8 cellular contexts compared by ENCODE assay signal in genomic region chr20:36950432-36951197, GRCh38. TPM values are rescaled to one million over a fixed set of nuclear protein-coding genes. Genes with fewer than 3 reads are reported as not detected.
DNase-seq lines count a peak whose midpoint lies in the region; ATAC-seq, FAIRE-seq and TF ChIP-seq lines count a peak whose summit lies in the region.

No MANE protein-coding gene starts in this region.

- H3K27ac Mint-ChIP-seq in CD14-positive monocyte, result peak overlapping the region; percentile 96 to 99 (median 98)

- TF ChIP-seq POLR2A in K562 (conservative IDR thresholded peaks at IDR 0.05), result no peak
- peak in 1 of 3 donors; percentile 1 for TF ChIP-seq POLR2A in spleen (IDR thresholded peaks at IDR 0.05)

- TF ChIP-seq RAD21 in K562 (CRISPR knock-in tag; conservative IDR thresholded peaks at IDR 0.05 in 1 of 2, IDR thresholded peaks at IDR 0.05 in 1 of 2), result no peak

- peaks cover 23 to 45% of the 10 kb centered on the region in 2 donors for H3K36me3 Mint-ChIP-seq in CD14-positive monocyte

- TF ChIP-seq CTCF in CD14-positive monocyte (IDR thresholded peaks at IDR 0.05) (no peak), Panc1 (IDR thresholded peaks at IDR 0.05) (no peak), K562 (IDR thresholded peaks at IDR 0.05 in 2 of 3, conservative IDR thresholded peaks at IDR 0.05 in 1 of 3; ENCODE audit: insufficient read depth in 2 of 3, low read depth in 1 of 3, low read length in 3 of 3) (no peak), spleen (IDR thresholded peaks at IDR 0.05 in 8 of 11, conservative IDR thresholded peaks at IDR 0.05 in 3 of 11) (no peak)

- H3K4me1 ChIP-seq in Panc1 (ENCODE audit: control insufficient read depth, insufficient read depth, low read length), result peaks cover 17% of the 10 kb centered on the region
- peaks cover 17 to 19% of the 10 kb centered on the region in 2 experiments; a peak in 4 of 5 replicates for H3K4me1 ChIP-seq in K562 (replicated peaks in 1 of 2; ENCODE audit: control insufficient read depth in 2 of 2, insufficient read depth in 2 of 2, low read length in 2 of 2)
- peaks cover 23 to 84% (median 61%) of the 10 kb centered on the region in 6 donors for H3K4me1 ChIP-seq in spleen

- no peak for DNase-seq in CD14-positive monocyte (ENCODE audit: low spot score)
- no peak for DNase-seq in Panc1 (ENCODE audit: low read depth, low spot score)
- DNase-seq in K562 (ENCODE audit: extremely low read depth in 1 of 4, low spot score in 3 of 4), result peak in 3 of 4 experiments; percentile 17 to 48 (median 40)
- no peak for DNase-seq in spleen

- FAIRE-seq in K562 (lab: Jason Lieb, UNC), result peak; percentile 11

- H4K20me1 ChIP-seq in K562 (replicated peaks; ENCODE audit: control insufficient read depth, insufficient read depth, low read length), result no peaks in the 10 kb centered on the region

- BruUV-seq in Panc1 (replicated peaks; lab: Mats Ljungman, UMichigan), result no TSS peak
- no TSS peak for BruUV-seq in K562 (replicated peaks; lab: Mats Ljungman, UMichigan)

- H3K9me3 Mint-ChIP-seq in CD14-positive monocyte, result peaks cover 0 to 4% (median 0%) of the 10 kb centered on the region in 7 donors

- no peak for TF ChIP-seq EP300 in K562 (IDR thresholded peaks at IDR 0.05; ENCODE audit: low read length)

- POLR2A ChIA-PET in Panc1 (lab: Charles Lee) (no interaction called here), K562 (lab: Yijun Ruan, JAX) (interaction anchor here (1.9 kb wide), 1 partner anchor 14 kb away, joined by 4 read pairs; no protein-coding TSS in a partner anchor)

- H3K4me3 ChIP-seq in Panc1 (ENCODE audit: low read depth in 2 of 2, low read length in 2 of 2) (peak overlapping the region; percentile 90 to 91), K562 (peak overlapping the region; percentile 83), iPS-18c (ENCODE audit: insufficient read depth, low read depth, low read length) (peak overlapping the region; percentile 99), spleen (peak overlapping the region; percentile 70 to 100 (median 96))

- H3K27me3 Mint-ChIP-seq in CD14-positive monocyte (ENCODE audit: low read depth in 3 of 3), result no peaks in the 10 kb centered on the region

- ATAC-seq in GM21381 (IDR thresholded peaks at IDR 0.05; ENCODE audit: unreplicated experiment), result peak; percentile 5
- ATAC-seq in Panc1, result no peak; the same call in 1 of the 2 replicates
- ATAC-seq in K562, result no peak
- no peak for ATAC-seq in GM18858 (IDR thresholded peaks at IDR 0.05; ENCODE audit: unreplicated experiment)
- ATAC-seq in GM18498 (IDR thresholded peaks at IDR 0.05; ENCODE audit: unreplicated experiment), result no peak

- H3K9me3 ChIP-seq in Panc1 (ENCODE audit: control insufficient read depth, insufficient read depth, low read depth, low read length) (no peaks in the 10 kb centered on the region), K562 (replicated peaks; ENCODE audit: control insufficient read depth, insufficient read depth, low read depth, low read length) (no peaks in the 10 kb centered on the region), iPS-18c (ENCODE audit: control insufficient read depth, insufficient read depth, low read length) (no peaks in the 10 kb centered on the region), spleen (no peaks in the 10 kb centered on the region)

- H3K79me2 ChIP-seq in K562 (ENCODE audit: control insufficient read depth, insufficient read depth, low read length), result peaks cover 6% of the 10 kb centered on the region; the same call in 2 of the 3 replicates

- H3K27me3 ChIP-seq in Panc1 (ENCODE audit: control insufficient read depth, insufficient read depth, low read length) (no peaks in the 10 kb centered on the region), K562 (ENCODE audit: control insufficient read depth in 2 of 2, insufficient read depth in 2 of 2, low read length in 2 of 2) (no peaks in the 10 kb centered on the region), spleen (replicated peaks in 1 of 7) (no peaks in the 10 kb centered on the region)

- no peaks in the 10 kb centered on the region for H3K9me1 ChIP-seq in K562 (ENCODE audit: control insufficient read depth, insufficient read depth, low read length)

- H3K36me3 ChIP-seq in Panc1 (ENCODE audit: control insufficient read depth, insufficient read depth, low read length), result no peaks in the 10 kb centered on the region
- H3K36me3 ChIP-seq in K562 (ENCODE audit: control insufficient read depth, insufficient read depth, low read length), result peaks cover 4% of the 10 kb centered on the region; the same call in 2 of the 3 replicates
- H3K36me3 ChIP-seq in spleen, result peaks cover 0 to 27% (median 7%) of the 10 kb centered on the region in 6 donors

- CTCF ChIA-PET in Panc1 (lab: Charles Lee) (no interaction called here), K562 (lab: Yijun Ruan, JAX; ENCODE audit: low intra/inter-chr PET ratio) (interaction anchor here (0.7 kb wide), 1 partner anchor 391 kb away, joined by 3 read pairs; no protein-coding TSS in a partner anchor)

- peak overlapping the region; percentile 99 for H2AFZ ChIP-seq in K562 (ENCODE audit: low read depth, low read length)

- in situ Hi-C loops in Panc1 (cut with HindIII; ENCODE audit: low pct_unique_long_range_greater_than_20kb, low sequenced_read_pairs) (no loop called here), K562 (cut with MboI) (no loop called here)

- H3K9ac ChIP-seq in K562 (ENCODE audit: insufficient read depth in 1 of 2, low read depth in 2 of 2, low read length in 2 of 2), result peak overlapping the region; percentile 53 to 98

- H3K27ac ChIP-seq in Panc1 (ENCODE audit: low read length) (peak overlapping the region; percentile 70), K562 (ENCODE audit: extremely low read depth, low read depth, low read length) (no peak overlapping the region), spleen (peak overlapping the region; percentile 79 to 98 (median 92))

- intact Hi-C loops in CD14-positive monocyte (cut with micrococcal nuclease) (loop anchor here in 1 of 2 donors (2.0 kb wide), 1 partner anchor 58 kb away; no protein-coding TSS in a partner anchor), Panc1 (cut with micrococcal nuclease; ENCODE audit: unreplicated experiment) (no loop called here), K562 (cut with micrococcal nuclease) (loop anchor here (5.0 kb wide), 1 partner anchor 378 kb away; the partner anchor contains the start of gene TGIF2), spleen (cut with DNase I; ENCODE audit: low total_unique reads) (no loop called here)

- peaks cover 52% of the 10 kb centered on the region for H3K4me1 Mint-ChIP-seq in CD14-positive monocyte

- peak overlapping the region; percentile 90 for H3K4me2 ChIP-seq in K562 (ENCODE audit: insufficient read depth, low read length)

- 3% methylated on average over 24 of the region's 24 CpGs for WGBS in K562 (ENCODE audit: insufficient coverage, low coverage, missing lambda C conversion rate)
- WGBS in spleen, 5 donors, result 1 to 2% (median 1%) methylated on average over 23 to 24 of the region's 24 CpGs

- peak overlapping the region; percentile 97 to 98 for H3K4me3 Mint-ChIP-seq in CD14-positive monocyte

TF ChIP-seq in K562, 482 proteins besides CTCF, POLR2A, EP300 and RAD21 (continues in another document):
- TF ChIP-seq ZNF277 (CRISPR knock-in tag; IDR thresholded peaks at IDR 0.05; ENCODE audit: borderline replicate concordance), result no peak
- TF ChIP-seq ZNF274 (IDR thresholded peaks at IDR 0.05; ENCODE audit: borderline replicate concordance, low read depth, low read length), result no peak
- 0 out of 2 replicates have a peak, but pooled peaks have one; percentile 3 for TF ChIP-seq SMAD4 (CRISPR knock-in tag; conservative IDR thresholded peaks at IDR 0.05)
- TF ChIP-seq ZNF584 (CRISPR knock-in tag; IDR thresholded peaks at IDR 0.05; ENCODE audit: low read depth), result no peak

RNA-seq across cellular contexts. Expression of gene SAMHD1, which starts 0.9 kb away (rescaled TPM):
- polyA plus RNA-seq in CD14-positive monocyte (100 to 1,000 TPM; 590 to 796 TPM), K562 (2011; rRNA removed) (9.8 and 17.6 TPM in 2 replicates), K562 (2014; fragmentation: Illumina TruSeq; extraction: Trizol) (16.1 and 18.9 TPM in 2 replicates), K562 (2014; fragmentation: Nextera tagmentation; extraction: Ambion mirVana) (10 to 100 TPM in 1 of 2 experiments, 1 to 10 TPM in 1; 6.8 to 14.8 TPM), K562 (2014; rRNA removed) (9.2 and 10.0 TPM in 2 replicates), spleen (10 to 100 TPM; 52.3 to 88.7 (median 57.2) TPM)
- total RNA-seq in Panc1 (2021; ENCODE audit: unreplicated experiment) (16.8 TPM), K562 (2014; rRNA removed) (12.6 and 13.9 TPM in 2 replicates), K562 (2014; rRNA removed; fragmentation: Illumina TruSeq; extraction: Trizol) (19.4 and 20.4 TPM in 2 replicates), K562 (2015; rRNA removed; fragmentation: Illumina TruSeq; extraction: Trizol) (14.8 and 17.4 TPM in 2 replicates), K562 (2021) (14.7 and 18.2 TPM in 2 replicates), spleen (100 to 1,000 TPM; 173 to 238 (median 219) TPM)
- 8.9 TPM for polyA plus RNA-seq in Panc1 (2012; ENCODE audit: insufficient read length)
- 30.3 and 41.4 TPM in 2 replicates for total RNA-seq in K562 (2011; cell fraction: chromatin; rRNA removed; ENCODE audit: low replicate concordance)
- total RNA-seq in K562 (2011; cell fraction: nucleolus; rRNA removed), result 13.7 and 15.3 TPM in 2 replicates
- total RNA-seq in K562 (2011; cell fraction: nucleoplasm; rRNA removed), result 20.1 and 33.5 TPM in 2 replicates
- 5.4 and 6.3 TPM in 2 replicates for polyA plus RNA-seq in K562 (2011; cell fraction: cytosol; rRNA removed)
- polyA plus RNA-seq in K562 (2011; cell fraction: nucleus; rRNA removed), result 3.5 and 8.0 TPM in 2 replicates
- 12.3 and 12.9 TPM in 2 replicates for polyA plus RNA-seq in K562 (2012)
- 14.1 and 22.8 TPM in 2 replicates for polyA minus RNA-seq in K562 (2011; rRNA and poly(A)+ RNA removed)
- 8.0 and 10.1 TPM in 2 replicates for polyA minus RNA-seq in K562 (2011; cell fraction: cytosol; rRNA and poly(A)+ RNA removed)
- polyA minus RNA-seq in K562 (2011; cell fraction: nucleus; rRNA and poly(A)+ RNA removed), result 5.3 and 9.6 TPM in 2 replicates

Comparison
In these comparisons a context has a peak if more than half of its experiments do, and no peak if none do; other contexts are left out.
1. DNase-seq: peak in K562 (3 of 4); none in CD14-positive monocyte (single experiment), Panc1 (single experiment) and spleen (single experiment).
2. Peak in every context shown above with its lines, with median percentiles within 50 percentile points of each other: H3K4me3 ChIP-seq.